In the genomic region with DNA sequence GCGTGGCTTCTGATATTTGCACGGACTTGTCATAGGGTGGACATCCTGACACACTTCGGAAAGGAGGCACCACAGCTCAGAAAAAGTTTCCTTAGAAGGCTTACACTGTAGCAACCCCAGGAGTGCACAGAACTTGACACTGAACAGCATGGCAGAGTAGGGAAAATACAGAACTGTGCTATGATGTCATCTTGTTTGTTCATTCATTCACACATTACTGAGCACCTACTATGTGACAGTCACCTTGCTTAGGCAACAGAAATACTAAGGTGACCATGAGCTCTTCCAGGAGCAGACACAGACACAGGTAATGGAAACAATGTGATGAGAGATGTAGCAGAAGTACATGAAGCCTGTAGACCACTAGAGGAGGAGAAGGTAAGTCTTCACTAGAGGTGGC, we compare ENCODE assay signal across 36 cellular contexts. TPM values are rescaled to one million over a fixed set of nuclear protein-coding genes. Genes with fewer than 3 reads are reported as not detected.
"Had no signal": no experiment of that assay in that cellular context is flagged by ENCODE, and none has a peak within 500 bp of the region (broad histone marks: within the 10 kb centered on the region; RNA-seq: fewer than 3 reads in every experiment).

No MANE protein-coding gene starts in this region.

- H3K36me3 ChIP-seq: colonic mucosa, ovary, uterus had no signal

- H3K27ac ChIP-seq: colonic mucosa, esophagus muscularis mucosa, foreskin keratinocyte, gastroesophageal sphincter, hepatocyte, left lung, ovary, psoas muscle, skin epidermis, spleen, thoracic aorta, tibial nerve, upper lobe of left lung, uterus had no signal

- ATAC-seq: foreskin keratinocyte; gastroesophageal sphincter; heart left ventricle; left cardiac atrium; left lung; naive thymus-derived CD8-positive, alpha-beta T cell; psoas muscle; right cardiac atrium; stimulated activated memory B cell treated with anti-CD40 and anti-IgM and Interleukin-4, amounts not matched to agents 10 μg/mL and 1 μg/mL and 100 μg/mL, for 72 hours; stimulated activated naive CD8-positive, alpha-beta T cell treated with anti-CD3 and anti-CD28 coated beads, Interleukin-15, Interleukin-2, amounts not matched to agents 100 U/mL and 50 U/mL, for 24 hours had no signal

- H3K9me3 Mint-ChIP-seq: dendritic cell treated with granulocyte-macrophage colony-stimulating factor and Interleukin-4, amounts not matched to agents 40 ng/mL and 50 ng/mL, for 4 days; naive thymus-derived CD8-positive, alpha-beta T cell; nephron progenitor cell; stimulated activated memory B cell treated with anti-CD40 and anti-IgM and Interleukin-4, amounts not matched to agents 10 μg/mL and 1 μg/mL and 100 μg/mL, for 72 hours had no signal

- DNase-seq: colonic mucosa; effector memory CD4-positive, alpha-beta T cell; foreskin keratinocyte; heart left ventricle; left cardiac atrium; left lung; mammary epithelial cell; mesendoderm; midbrain; naive thymus-derived CD8-positive, alpha-beta T cell; nephron progenitor cell; nucleus accumbens; ovary; posterior cingulate gyrus; psoas muscle; right cardiac atrium; spleen; stimulated activated CD4-positive, alpha-beta T cell treated with anti-CD3 and anti-CD28 coated beads, Interleukin-4, amount 100 ng/mL, for 4 hours; stimulated activated naive CD8-positive, alpha-beta T cell treated with anti-CD3 and anti-CD28 coated beads, Interleukin-15, Interleukin-2, amounts not matched to agents 100 U/mL and 50 U/mL, for 24 hours; upper lobe of left lung; uterus had no signal

- H3K9me3 ChIP-seq: colonic mucosa, esophagus muscularis mucosa, gastroesophageal sphincter, heart left ventricle, left lung, ovary, psoas muscle, spleen, thoracic aorta, tibial nerve, upper lobe of left lung, uterus had no signal

- H3K27ac Mint-ChIP-seq: dendritic cell treated with granulocyte-macrophage colony-stimulating factor and Interleukin-4, amounts not matched to agents 40 ng/mL and 50 ng/mL, for 4 days; nephron progenitor cell; stimulated activated memory B cell treated with anti-CD40 and anti-IgM and Interleukin-4, amounts not matched to agents 10 μg/mL and 1 μg/mL and 100 μg/mL, for 72 hours had no signal

- H3K27me3 Mint-ChIP-seq: naive thymus-derived CD8-positive, alpha-beta T cell; stimulated activated memory B cell treated with anti-CD40 and anti-IgM and Interleukin-4, amounts not matched to agents 10 μg/mL and 1 μg/mL and 100 μg/mL, for 72 hours had no signal

- H3K27me3 ChIP-seq: colonic mucosa, esophagus muscularis mucosa, foreskin keratinocyte, gastroesophageal sphincter, heart left ventricle, hepatocyte, ovary, spleen, tibial nerve, upper lobe of left lung, uterus had no signal

- H3K4me3 Mint-ChIP-seq: dendritic cell treated with granulocyte-macrophage colony-stimulating factor and Interleukin-4, amounts not matched to agents 40 ng/mL and 50 ng/mL, for 4 days; nephron progenitor cell; stimulated activated memory B cell treated with anti-CD40 and anti-IgM and Interleukin-4, amounts not matched to agents 10 μg/mL and 1 μg/mL and 100 μg/mL, for 72 hours had no signal

- H3K4me3 ChIP-seq: colonic mucosa, esophagus muscularis mucosa, gastroesophageal sphincter, heart left ventricle, hepatocyte, left lung, ovary, psoas muscle, skin epidermis, spleen, thoracic aorta, tibial nerve, upper lobe of left lung, uterus had no signal

RNA-seq across cellular contexts. Expression of gene TP53TG5, which starts 35.4 kb away (rescaled TPM):
- total RNA-seq: endothelial cell of umbilical vein, epithelial cell of proximal tubule, fibroblast of lung, foreskin keratinocyte, gastroesophageal sphincter, hepatocyte, kidney epithelial cell, lower leg skin, mammary epithelial cell, myocyte, renal cortical epithelial cell, thoracic aorta, tibial nerve, upper lobe of left lung had no signal
- polyA plus RNA-seq: endothelial cell of umbilical vein, foreskin keratinocyte, hepatocyte, mammary epithelial cell had no signal

RNA-seq across cellular contexts. Expression of gene WFDC2, which starts 56.1 kb away (rescaled TPM):
- total RNA-seq: endothelial cell of umbilical vein, fibroblast of lung, myocyte, thoracic aorta had no signal
- polyA plus RNA-seq: endothelial cell of umbilical vein, fibroblast of lung had no signal
